ENCODE assay signal across 30 cellular contexts in genomic region chr14:84976805-84977204, GRCh38.
"Had no signal": no experiment of that assay in that cellular context is flagged by ENCODE, and none has a peak within 500 bp of the region (broad histone marks: within the 10 kb centered on the region; RNA-seq: fewer than 3 reads in every experiment).

No MANE protein-coding gene starts in this region.

- H3K4me3 Mint-ChIP-seq: activated CD4-positive, alpha-beta memory T cell treated with anti-CD3 and anti-CD28 coated beads for 36 hours; activated CD4-positive, alpha-beta T cell treated with anti-CD3 and anti-CD28 coated beads for 36 hours; activated CD4-positive, alpha-beta T cell treated with anti-CD3 and anti-CD28 coated beads, Interleukin-2, amount 10 ng/mL, durations not matched to agents 7 days and 5 days; activated naive CD4-positive, alpha-beta T cell treated with anti-CD3 and anti-CD28 coated beads for 36 hours; activated T-cell treated with anti-CD3 and anti-CD28 coated beads, Interleukin-2, amount 50 U/mL, for 4 hours; activated T-helper 1 cell treated with anti-CD3 and anti-CD28 coated beads, Interleukin-12 subunit alpha, Interleukin-12 subunit beta, Interleukin-2, Interleukin-4 antibody, amounts not matched to agents 30 ng/mL and 10 ng/mL and 1 ng/mL, durations not matched to agents 14 hours and 24 hours and 36 hours; brain; central memory CD8-positive, alpha-beta T cell; T-helper 1 cell treated with Interleukin-12 subunit alpha and Interleukin-12 subunit beta and Interleukin-4 antibody, amounts not matched to agents 30 μg/mL and 1 μg/mL, for 36 hours; T-helper 2 cell treated with Interferon-gamma antibody and Interleukin-4, amounts not matched to agents 5 μg/mL and 100 μg/mL, for 36 hours had no signal

- H3K27ac ChIP-seq: adrenal gland, SJCRH30 had no signal

- H3K36me3 Mint-ChIP-seq: activated CD4-positive, alpha-beta memory T cell treated with anti-CD3 and anti-CD28 coated beads for 36 hours; activated naive CD4-positive, alpha-beta T cell treated with anti-CD3 and anti-CD28 coated beads, Interleukin-2, amount 50 U/mL, for 72 hours; brain had no signal

- ATAC-seq: activated CD4-positive, alpha-beta T cell treated with anti-CD3 and anti-CD28 coated beads for 36 hours; activated CD4-positive, CD25-positive, alpha-beta regulatory T cell treated with anti-CD3 and anti-CD28 coated beads, Interleukin-2, amount 50 U/mL, for 24 hours; activated naive CD4-positive, alpha-beta T cell treated with anti-CD3 and anti-CD28 coated beads, Interleukin-2, amount 50 U/mL, for 72 hours; activated T-cell treated with anti-CD3 and anti-CD28 coated beads, Interleukin-2, amount 50 U/mL, for 4 hours; K562; Panc1 had no signal

- H3K27me3 ChIP-seq: adrenal gland, SJCRH30 had no signal

- H3K9me3 ChIP-seq: adrenal gland, SK-N-SH had no signal

- H3K27me3 Mint-ChIP-seq: activated CD4-positive, alpha-beta memory T cell treated with anti-CD3 and anti-CD28 coated beads for 36 hours; activated CD4-positive, alpha-beta T cell treated with anti-CD3 and anti-CD28 coated beads for 36 hours; activated CD4-positive, alpha-beta T cell treated with anti-CD3 and anti-CD28 coated beads, Interleukin-2, amount 10 ng/mL, durations not matched to agents 7 days and 5 days; central memory CD8-positive, alpha-beta T cell had no signal

- H3K9me3 Mint-ChIP-seq: brain had no signal

- H3K4me3 ChIP-seq: adrenal gland, K562, SJCRH30 had no signal

- H3K4me1 Mint-ChIP-seq: activated CD4-positive, alpha-beta T cell treated with anti-CD3 and anti-CD28 coated beads for 36 hours; activated CD4-positive, alpha-beta T cell treated with anti-CD3 and anti-CD28 coated beads, Interleukin-2, amount 10 ng/mL, durations not matched to agents 7 days and 5 days; central memory CD8-positive, alpha-beta T cell had no signal

- H3K4me1 ChIP-seq: adrenal gland had no signal

- H3K36me3 ChIP-seq: adrenal gland, SJCRH30 had no signal

- H3K27ac Mint-ChIP-seq: activated CD4-positive, alpha-beta memory T cell treated with anti-CD3 and anti-CD28 coated beads for 36 hours; activated CD4-positive, alpha-beta T cell treated with anti-CD3 and anti-CD28 coated beads for 36 hours; activated CD4-positive, alpha-beta T cell treated with anti-CD3 and anti-CD28 coated beads, Interleukin-2, amount 10 ng/mL, durations not matched to agents 7 days and 5 days; activated naive CD4-positive, alpha-beta T cell treated with anti-CD3 and anti-CD28 coated beads for 36 hours; activated naive CD4-positive, alpha-beta T cell treated with anti-CD3 and anti-CD28 coated beads, Interleukin-2, amount 50 U/mL, for 72 hours; activated T-helper 1 cell treated with anti-CD3 and anti-CD28 coated beads, Interleukin-12 subunit alpha, Interleukin-12 subunit beta, Interleukin-2, Interleukin-4 antibody, amounts not matched to agents 30 ng/mL and 10 ng/mL and 1 ng/mL, durations not matched to agents 14 hours and 24 hours and 36 hours; T-helper 1 cell treated with Interleukin-12 subunit alpha and Interleukin-12 subunit beta and Interleukin-4 antibody, amounts not matched to agents 30 μg/mL and 1 μg/mL, for 36 hours; T-helper 2 cell treated with Interferon-gamma antibody and Interleukin-4, amounts not matched to agents 5 μg/mL and 100 μg/mL, for 36 hours had no signal

- DNase-seq: activated CD4-positive, alpha-beta memory T cell treated with anti-CD3 and anti-CD28 coated beads for 36 hours; activated CD4-positive, alpha-beta T cell treated with anti-CD3 and anti-CD28 coated beads for 36 hours; activated CD4-positive, alpha-beta T cell treated with anti-CD3 and anti-CD28 coated beads, Interleukin-2, amount 10 ng/mL, durations not matched to agents 7 days and 5 days; activated CD8-positive, alpha-beta memory T cell treated with anti-CD3 and anti-CD28 coated beads, Interleukin-2, amount 50 U/mL, for 4 hours; activated gamma-delta T cell treated with Interleukin-2 at 50 U/mL for 16 hours; activated naive CD4-positive, alpha-beta T cell treated with anti-CD3 and anti-CD28 coated beads for 36 hours; activated T-cell treated with anti-CD3 and anti-CD28 coated beads for 4 hours; activated T-cell treated with anti-CD3 and anti-CD28 coated beads, Interleukin-2, amount 50 U/mL, for 4 hours; adrenal gland; anterior cingulate cortex; NCI-H1105; NCI-H1417 treated with DMSO at 0.1 percent for 48 hours; NCI-H1694; NCI-H1930; NCI-H2081 treated with DMSO at 0.1 percent for 48 hours; NCI-H226; NCI-H446 treated with DMSO at 0.1 percent for 48 hours; NCI-H524; SHP77; SJCRH30; SK-N-SH had no signal
